ENCODE assay signal across 21 cellular contexts in the genomic region with DNA sequence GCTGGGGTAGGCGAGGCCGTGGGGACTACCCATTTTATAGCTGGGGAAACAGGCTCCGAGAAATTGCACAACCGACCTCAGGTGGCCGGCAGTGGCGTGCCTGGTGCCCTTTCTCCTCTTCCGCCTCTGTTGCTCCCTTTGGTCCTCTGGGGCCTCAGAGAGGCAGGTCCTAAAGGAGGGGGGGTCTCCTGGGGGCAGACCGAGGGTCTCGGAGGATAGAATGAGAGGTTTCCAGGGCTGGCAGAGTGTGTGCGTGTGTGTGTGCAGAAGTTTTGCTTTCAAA. TPM values are rescaled to one million over a fixed set of nuclear protein-coding genes. Genes with fewer than 3 reads are reported as not detected.
"Had no signal": no experiment of that assay in that cellular context is flagged by ENCODE, and none has a peak within 500 bp of the region (broad histone marks: within the 10 kb centered on the region; RNA-seq: fewer than 3 reads in every experiment).

No MANE protein-coding gene starts in this region.

- H3K27me3 Mint-ChIP-seq: activated CD4-positive, alpha-beta memory T cell treated with anti-CD3 and anti-CD28 coated beads, Interleukin-2, amount 10 ng/mL, durations not matched to agents 7 days and 5 days; activated CD4-positive, alpha-beta T cell treated with anti-CD3 and anti-CD28 coated beads for 36 hours; activated CD8-positive, alpha-beta memory T cell treated with anti-CD3 and anti-CD28 coated beads, Interleukin-2, amount 10 ng/mL, durations not matched to agents 7 days and 5 days; brain had no signal

- H3K4me1 ChIP-seq: pancreas, right lobe of liver, vagina had no signal

- H3K27ac Mint-ChIP-seq: activated CD4-positive, alpha-beta memory T cell treated with anti-CD3 and anti-CD28 coated beads, Interleukin-2, amount 10 ng/mL, durations not matched to agents 7 days and 5 days; activated CD4-positive, alpha-beta T cell treated with anti-CD3 and anti-CD28 coated beads for 36 hours; activated CD8-positive, alpha-beta memory T cell treated with anti-CD3 and anti-CD28 coated beads, Interleukin-2, amount 10 ng/mL, durations not matched to agents 7 days and 5 days; activated naive CD4-positive, alpha-beta T cell treated with anti-CD3 and anti-CD28 coated beads for 36 hours; WTC11 had no signal

- H3K9me3 ChIP-seq: gastrocnemius medialis, left lung, pancreas, right lobe of liver, stomach, vagina had no signal

- H3K27me3 ChIP-seq: gastrocnemius medialis, left lung, pancreas, right lobe of liver, stomach, vagina had no signal

- H3K4me1 Mint-ChIP-seq: brain, neural crest cell had no signal

- H3K27ac ChIP-seq: gastrocnemius medialis, pancreas, right lobe of liver, vagina had no signal

- H3K4me3 Mint-ChIP-seq: activated CD4-positive, alpha-beta memory T cell treated with anti-CD3 and anti-CD28 coated beads, Interleukin-2, amount 10 ng/mL, durations not matched to agents 7 days and 5 days; activated CD4-positive, alpha-beta T cell treated with anti-CD3 and anti-CD28 coated beads for 36 hours; activated CD8-positive, alpha-beta memory T cell treated with anti-CD3 and anti-CD28 coated beads, Interleukin-2, amount 10 ng/mL, durations not matched to agents 7 days and 5 days; activated naive CD4-positive, alpha-beta T cell treated with anti-CD3 and anti-CD28 coated beads for 36 hours; brain; neural crest cell; WTC11 had no signal

- H3K4me3 ChIP-seq: gastrocnemius medialis, left lung, pancreas, right lobe of liver, stomach, vagina had no signal

- H3K9me3 Mint-ChIP-seq: activated CD4-positive, alpha-beta memory T cell treated with anti-CD3 and anti-CD28 coated beads, Interleukin-2, amount 10 ng/mL, durations not matched to agents 7 days and 5 days; activated naive CD4-positive, alpha-beta T cell treated with anti-CD3 and anti-CD28 coated beads for 36 hours; brain; neural crest cell; WTC11 had no signal

- DNase-seq: activated CD4-positive, alpha-beta memory T cell treated with anti-CD3 and anti-CD28 coated beads, Interleukin-2, amount 10 ng/mL, durations not matched to agents 7 days and 5 days; activated CD4-positive, alpha-beta T cell treated with anti-CD3 and anti-CD28 coated beads for 36 hours; activated CD8-positive, alpha-beta memory T cell treated with anti-CD3 and anti-CD28 coated beads, Interleukin-2, amount 10 ng/mL, durations not matched to agents 7 days and 5 days; activated naive CD4-positive, alpha-beta T cell treated with anti-CD3 and anti-CD28 coated beads for 36 hours; caudate nucleus; gastrocnemius medialis; head of caudate nucleus; kidney; left lung; mammary epithelial cell; right lobe of liver; small intestine; stimulated activated CD4-positive, alpha-beta T cell treated with anti-CD3 and anti-CD28 coated beads, Interleukin-15, amount 100 ng/mL, for 24 hours; stimulated activated CD4-positive, alpha-beta T cell treated with anti-CD3 and anti-CD28 coated beads, Interleukin-2, amount 100 ng/mL, for 48 hours; stomach had no signal

RNA-seq across cellular contexts. Expression of a gene that starts 36.2 kb away (rescaled TPM):
- total RNA-seq: mammary epithelial cell, myocyte had no signal
